In the genomic region with DNA sequence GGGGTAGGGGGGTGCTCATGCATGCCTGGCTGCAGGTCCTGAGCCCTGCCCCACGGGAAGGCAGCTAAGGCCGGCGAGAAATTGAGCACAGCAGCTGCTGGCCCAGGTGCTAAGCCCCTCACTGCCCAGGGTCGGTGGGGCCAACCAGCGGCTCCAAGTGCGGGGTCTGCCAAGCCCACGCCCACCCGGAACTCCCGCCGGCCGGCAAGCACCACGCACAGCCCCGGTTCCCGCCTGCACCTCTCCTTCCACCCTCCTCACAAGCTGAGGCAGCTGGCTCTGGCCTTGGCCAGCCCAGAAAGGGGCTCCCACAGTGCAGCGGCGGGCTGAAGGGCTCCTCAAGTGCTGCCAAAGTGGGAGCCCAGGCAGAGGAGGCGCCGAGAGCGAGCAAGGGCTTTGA, we compare ENCODE assay signal across 2 cellular contexts.
A peak's percentile ranks its signal among the peaks of the same experiment; 100 is the strongest.
TF ChIP-seq lines count a peak whose summit lies in the region.

No MANE protein-coding gene starts in this region.

TF ChIP-seq in K562, 482 proteins besides CTCF, POLR2A, EP300 and RAD21:
- TF ChIP-seq PCBP1 (IDR thresholded peaks at IDR 0.05; ENCODE audit: low read depth, low read length, poor library complexity, severe bottlenecking): peak; percentile 84

TF ChIP-seq in HepG2, 621 proteins besides CTCF, POLR2A, EP300 and RAD21:
- peak; percentile 86 for TF ChIP-seq HNRNPK (IDR thresholded peaks at IDR 0.05; ENCODE audit: low read depth, low read length, poor library complexity, severe bottlenecking)
- 0 out of 2 replicates have a peak, but pooled peaks have one; percentile 59 for TF ChIP-seq ZNF850 (CRISPR knock-in tag; conservative IDR thresholded peaks at IDR 0.05)
- 0 out of 2 replicates have a peak, but pooled peaks have one; percentile 71 for TF ChIP-seq PCBP1 (IDR thresholded peaks at IDR 0.05; ENCODE audit: borderline replicate concordance, low read depth, low read length)
